In the genomic region with DNA sequence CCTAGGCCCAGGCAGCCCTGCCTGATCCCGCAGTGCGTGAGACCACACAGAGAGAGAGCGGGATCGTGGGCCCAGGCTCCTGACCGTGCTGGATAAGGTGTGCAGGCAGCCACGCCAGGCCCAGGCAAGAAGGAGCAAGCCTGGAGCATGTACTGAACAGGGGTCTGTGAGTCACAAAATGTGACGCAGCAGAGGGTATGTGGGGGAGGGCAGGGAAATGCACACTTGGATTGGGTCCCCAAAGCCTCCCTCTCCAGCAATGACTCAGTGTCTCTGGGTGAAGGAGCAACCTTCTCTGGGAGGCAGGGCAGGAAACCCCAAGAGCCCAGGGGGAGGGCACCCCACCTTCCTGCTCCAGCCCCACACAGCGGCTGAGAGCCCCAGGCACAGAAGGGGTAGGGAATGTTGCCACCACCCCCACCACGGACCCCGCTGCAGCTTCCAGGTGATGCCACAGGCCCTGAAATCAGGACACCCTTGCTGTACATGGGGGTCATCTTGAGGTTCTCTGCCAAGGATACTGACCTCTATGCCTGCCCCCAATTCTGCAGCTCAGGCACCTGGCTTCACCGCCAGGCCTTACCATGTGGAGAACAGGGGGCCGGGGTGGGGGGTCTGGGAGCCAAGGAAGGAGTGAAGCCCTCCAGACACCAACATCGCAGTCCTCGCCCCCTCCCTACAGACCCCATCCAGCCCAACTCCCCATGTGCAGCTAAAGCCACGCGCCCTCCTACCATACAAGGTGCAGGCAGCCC, we compare ENCODE assay signal across 8 cellular contexts. TPM values are rescaled to one million over a fixed set of nuclear protein-coding genes. Genes with fewer than 3 reads are reported as not detected.
A peak's percentile ranks its signal among the peaks of the same experiment; 100 is the strongest.
DNase-seq lines count a peak whose midpoint lies in the region; ATAC-seq and TF ChIP-seq lines count a peak whose summit lies in the region.

No MANE protein-coding gene starts in this region.

- H3K4me3 ChIP-seq in Peyer's patch (peak overlapping the region in 3 of 4 donors; percentile 71 to 92 (median 82)), lower lobe of right lung (peak overlapping the region; percentile 68), thoracic aorta (peak overlapping the region; percentile 99)

- H3K4me1 ChIP-seq in Peyer's patch (peaks cover 3 to 30% (median 8%) of the 10 kb centered on the region in 4 donors), lower lobe of right lung (peaks cover 29% of the 10 kb centered on the region), thoracic aorta (ENCODE audit: control insufficient read depth in 1 of 2, low read depth in 2 of 2) (peaks cover 22 to 43% of the 10 kb centered on the region in 2 donors)

- ATAC-seq in lower lobe of right lung (no peak), thoracic aorta (ENCODE audit: insufficient number of reproducible peaks, low FRiP score, low read depth) (peak; percentile 67), GM21717 (IDR thresholded peaks at IDR 0.05; ENCODE audit: unreplicated experiment) (no peak)

- H3K27ac ChIP-seq in Peyer's patch (peak overlapping the region; percentile 69 to 88 (median 81)), cingulate gyrus (ENCODE audit: low read depth, low read length) (peak overlapping the region; percentile 85), lower lobe of right lung (no peak overlapping the region), thoracic aorta (peak overlapping the region; percentile 91 to 92)

- no peak for TF ChIP-seq POLR2A in Peyer's patch (IDR thresholded peaks at IDR 0.05)

- in situ Hi-C loops in KBM-7 (cut with MboI; ENCODE audit: low pct_unique_long_range_greater_than_20kb, low sequenced_read_pairs), result loop anchor here (25.0 kb wide), 1 partner anchor 197 kb away; no protein-coding TSS in a partner anchor

- H3K9me3 ChIP-seq in Peyer's patch, result no peaks in the 10 kb centered on the region
- H3K9me3 ChIP-seq in lower lobe of right lung, result no peaks in the 10 kb centered on the region
- H3K9me3 ChIP-seq in thoracic aorta, result no peaks in the 10 kb centered on the region

- H3K27me3 ChIP-seq in Peyer's patch (peaks cover 0 to 7% of the 10 kb centered on the region in 2 donors), lower lobe of right lung (ENCODE audit: low read depth) (peaks cover 37% of the 10 kb centered on the region), thoracic aorta (replicated peaks; ENCODE audit: insufficient read depth) (no peaks in the 10 kb centered on the region)

- intact Hi-C loops in lower lobe of right lung (cut with DNase I), result no loop called here

- H3K36me3 ChIP-seq in Peyer's patch (no peaks in the 10 kb centered on the region), lower lobe of right lung (no peaks in the 10 kb centered on the region), thoracic aorta (no peaks in the 10 kb centered on the region)

- DNase-seq in Daoy (ENCODE audit: low read depth), result peak; percentile 97
- DNase-seq in Peyer's patch, result peak in 1 of 3 donors; percentile 49
- peak; percentile 47 for DNase-seq in lower lobe of right lung
- peak; percentile 51 for DNase-seq in thoracic aorta (ENCODE audit: low spot score)
- DNase-seq in KBM-7, result no peak
- no peak for DNase-seq in NCI-H2107 (lab: John Stamatoyannopoulos, UW)

- no peak for TF ChIP-seq CTCF in Peyer's patch (IDR thresholded peaks at IDR 0.05)
- TF ChIP-seq CTCF in lower lobe of right lung (IDR thresholded peaks at IDR 0.05), result no peak
- TF ChIP-seq CTCF in thoracic aorta (IDR thresholded peaks at IDR 0.05), result no peak

RNA-seq across cellular contexts. Expression of a gene that starts 1.3 kb away (rescaled TPM):
- total RNA-seq in Daoy (2014; rRNA removed; shearing (Covaris generic)), result 9.7 and 20.1 TPM in 2 replicates
- total RNA-seq in Peyer's patch, result 10 to 100 TPM in 1 of 4 donors, 1 to 10 TPM in 3; 4.4 to 18.2 (median 7.1) TPM
- 14.7 TPM for total RNA-seq in lower lobe of right lung
- 100 to 1,000 TPM in 1 of 2 donors, 10 to 100 TPM in 1; 94.2 to 162 TPM for total RNA-seq in thoracic aorta

Comparison
In these comparisons a context has a peak if more than half of its experiments do, and no peak if none do; other contexts are left out.
1. DNase-seq: peak in Daoy (single experiment), lower lobe of right lung (single experiment) and thoracic aorta (single experiment); none in KBM-7 (single experiment) and NCI-H2107 (single experiment).
2. Peak in every context shown above with its lines, with median percentiles within 50 percentile points of each other: H3K4me3 ChIP-seq.